In the genomic region with DNA sequence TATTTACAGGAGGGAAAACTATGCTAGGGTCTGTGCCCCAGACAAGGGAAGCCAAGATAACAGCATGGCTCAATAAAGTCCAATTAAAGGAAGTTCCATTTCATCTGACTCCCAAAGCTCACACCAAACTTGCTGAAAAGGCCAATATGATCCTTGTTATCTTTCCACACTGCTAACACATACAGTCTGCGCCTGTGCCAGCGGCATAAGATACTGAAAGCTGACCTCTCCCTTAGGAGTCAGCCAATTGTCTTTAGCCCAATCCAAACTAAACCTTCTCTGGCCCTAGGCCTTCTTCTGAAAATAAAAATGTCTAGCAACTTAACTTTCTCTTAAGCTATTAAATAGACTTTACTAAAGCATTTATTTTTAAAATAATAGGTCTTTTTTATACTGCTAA, we compare ENCODE assay signal across 23 cellular contexts.
"Had no signal": no experiment of that assay in that cellular context is flagged by ENCODE, and none has a peak within 500 bp of the region (broad histone marks: within the 10 kb centered on the region; RNA-seq: fewer than 3 reads in every experiment).

No MANE protein-coding gene starts in this region.

- ATAC-seq: effector memory CD8-positive, alpha-beta T cell; esophagus mucosa; foreskin keratinocyte; gastrocnemius medialis; gastroesophageal sphincter had no signal

- DNase-seq: colonic mucosa; cortex of kidney; dermis blood vessel endothelial cell; dorsolateral prefrontal cortex; effector CD4-positive, alpha-beta T cell; effector CD8-positive, alpha-beta T cell; effector memory CD4-positive, alpha-beta T cell; effector memory CD8-positive, alpha-beta T cell; endodermal cell; erythroblast; esophagus squamous epithelium; foreskin fibroblast; foreskin keratinocyte; foreskin melanocyte; gastrocnemius medialis; glutamatergic neuron; head of caudate nucleus had no signal

- H3K27ac ChIP-seq: colonic mucosa, coronary artery, dorsolateral prefrontal cortex, epithelial cell of prostate, esophagus muscularis mucosa, esophagus squamous epithelium, foreskin keratinocyte, gastrocnemius medialis, gastroesophageal sphincter, heart right ventricle had no signal

- H3K4me1 ChIP-seq: colonic mucosa, esophagus muscularis mucosa, esophagus squamous epithelium, foreskin keratinocyte, gastrocnemius medialis, gastroesophageal sphincter had no signal

- H3K4me3 ChIP-seq: colonic mucosa, coronary artery, dorsolateral prefrontal cortex, esophagus muscularis mucosa, esophagus squamous epithelium, gastrocnemius medialis, gastroesophageal sphincter, heart right ventricle had no signal

- H3K36me3 ChIP-seq: colonic mucosa, esophagus muscularis mucosa, esophagus squamous epithelium, gastrocnemius medialis, gastroesophageal sphincter, heart right ventricle had no signal

- H3K27me3 ChIP-seq: colonic mucosa, esophagus muscularis mucosa, esophagus squamous epithelium, foreskin keratinocyte, gastrocnemius medialis, gastroesophageal sphincter, heart right ventricle had no signal

- H3K9me3 ChIP-seq: colonic mucosa, esophagus muscularis mucosa, esophagus squamous epithelium, gastrocnemius medialis, gastroesophageal sphincter, heart right ventricle had no signal
